In the genomic region with DNA sequence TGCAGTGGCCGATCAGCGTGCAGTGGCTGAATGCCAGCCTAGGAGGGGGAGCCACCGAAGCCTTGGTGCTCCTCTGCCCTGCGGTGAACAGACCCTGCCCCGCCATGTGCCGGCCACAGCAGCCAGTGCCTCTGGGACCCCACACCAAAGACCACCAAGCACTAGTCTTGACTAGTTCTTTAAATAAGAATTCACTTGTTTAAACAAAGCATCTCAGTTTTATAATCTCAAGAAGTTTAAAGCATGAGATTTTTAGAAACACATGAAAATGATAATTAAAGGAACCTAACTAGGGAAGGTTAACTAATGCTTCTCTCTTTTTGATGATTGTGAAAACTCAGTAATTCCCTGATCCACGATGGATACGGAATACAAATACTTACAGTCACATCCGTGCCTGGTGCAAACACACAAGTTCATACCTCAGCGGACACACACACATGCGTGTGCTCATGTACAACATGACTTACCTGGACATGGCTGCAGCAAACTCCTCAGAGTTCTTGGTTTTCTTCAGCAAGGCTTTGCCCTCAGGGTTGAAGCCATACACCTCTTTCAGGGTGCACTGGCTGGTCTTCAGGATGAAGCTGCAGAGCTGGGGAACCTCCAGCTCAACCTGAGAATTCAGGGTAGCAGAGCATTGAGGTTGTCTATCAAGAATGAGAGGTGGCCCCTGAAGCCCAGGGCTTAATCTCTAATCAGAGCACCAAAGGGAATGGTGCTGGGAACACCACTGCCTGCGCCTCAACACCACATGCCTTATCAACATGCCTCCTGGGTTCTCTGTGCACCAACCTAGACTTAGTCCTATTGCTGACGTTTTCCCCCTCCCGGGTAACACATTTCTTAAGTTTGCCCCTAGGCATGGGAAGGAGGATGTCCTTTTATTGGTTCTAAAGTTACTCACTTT, we compare ENCODE assay signal across 1 cellular context.
A peak's percentile ranks its signal among the peaks of the same experiment; 100 is the strongest.
TF ChIP-seq lines count a peak whose summit lies in the region.

No MANE protein-coding gene starts in this region.

TF ChIP-seq in HepG2, 621 proteins besides CTCF, POLR2A, EP300 and RAD21 (continued from another document and continues in another):
- TF ChIP-seq, protein P1, sequence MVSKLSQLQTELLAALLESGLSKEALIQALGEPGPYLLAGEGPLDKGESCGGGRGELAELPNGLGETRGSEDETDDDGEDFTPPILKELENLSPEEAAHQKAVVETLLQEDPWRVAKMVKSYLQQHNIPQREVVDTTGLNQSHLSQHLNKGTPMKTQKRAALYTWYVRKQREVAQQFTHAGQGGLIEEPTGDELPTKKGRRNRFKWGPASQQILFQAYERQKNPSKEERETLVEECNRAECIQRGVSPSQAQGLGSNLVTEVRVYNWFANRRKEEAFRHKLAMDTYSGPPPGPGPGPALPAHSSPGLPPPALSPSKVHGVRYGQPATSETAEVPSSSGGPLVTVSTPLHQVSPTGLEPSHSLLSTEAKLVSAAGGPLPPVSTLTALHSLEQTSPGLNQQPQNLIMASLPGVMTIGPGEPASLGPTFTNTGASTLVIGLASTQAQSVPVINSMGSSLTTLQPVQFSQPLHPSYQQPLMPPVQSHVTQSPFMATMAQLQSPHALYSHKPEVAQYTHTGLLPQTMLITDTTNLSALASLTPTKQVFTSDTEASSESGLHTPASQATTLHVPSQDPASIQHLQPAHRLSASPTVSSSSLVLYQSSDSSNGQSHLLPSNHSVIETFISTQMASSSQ (IDR thresholded peaks at IDR 0.05; ENCODE audit: low read depth), result no peak
- TF ChIP-seq, protein P1 (CRISPR knock-in tag; IDR thresholded peaks at IDR 0.05; ENCODE audit: borderline replicate concordance), result no peak; the same call in 1 of the 2 replicates
- TF ChIP-seq MTF2 (CRISPR knock-in tag; IDR thresholded peaks at IDR 0.05; ENCODE audit: borderline replicate concordance) (no peak), IRX3 (CRISPR knock-in tag; IDR thresholded peaks at IDR 0.05; ENCODE audit: borderline replicate concordance, low read depth) (no peak), NCOA1 (CRISPR knock-in tag; IDR thresholded peaks at IDR 0.05) (no peak), RFX3 (CRISPR knock-in tag; IDR thresholded peaks at IDR 0.05) (no peak), ZNF432 (CRISPR knock-in tag; IDR thresholded peaks at IDR 0.05; ENCODE audit: borderline replicate concordance) (no peak), ZNF383 (CRISPR knock-in tag; IDR thresholded peaks at IDR 0.05; ENCODE audit: borderline replicate concordance) (no peak), ZNF563 (CRISPR knock-in tag; IDR thresholded peaks at IDR 0.05) (no peak), HIVEP1 (CRISPR knock-in tag; IDR thresholded peaks at IDR 0.05) (no peak), GABPB1 (CRISPR knock-in tag; IDR thresholded peaks at IDR 0.05) (no peak; the same call in 1 of the 2 replicates), HHEX (CRISPR knock-in tag; IDR thresholded peaks at IDR 0.05) (no peak), ZFP82 (CRISPR knock-in tag; IDR thresholded peaks at IDR 0.05; ENCODE audit: borderline replicate concordance) (no peak), MED8 (CRISPR knock-in tag; IDR thresholded peaks at IDR 0.05; ENCODE audit: insufficient replicate concordance) (peak; percentile 36), ZC3H13 (CRISPR knock-in tag; IDR thresholded peaks at IDR 0.05) (no peak), NRL (CRISPR knock-in tag; IDR thresholded peaks at IDR 0.05; ENCODE audit: borderline replicate concordance) (no peak), ZBTB3 (CRISPR knock-in tag; IDR thresholded peaks at IDR 0.05; ENCODE audit: borderline replicate concordance, low read depth) (no peak)
- TF ChIP-seq, protein P2, sequence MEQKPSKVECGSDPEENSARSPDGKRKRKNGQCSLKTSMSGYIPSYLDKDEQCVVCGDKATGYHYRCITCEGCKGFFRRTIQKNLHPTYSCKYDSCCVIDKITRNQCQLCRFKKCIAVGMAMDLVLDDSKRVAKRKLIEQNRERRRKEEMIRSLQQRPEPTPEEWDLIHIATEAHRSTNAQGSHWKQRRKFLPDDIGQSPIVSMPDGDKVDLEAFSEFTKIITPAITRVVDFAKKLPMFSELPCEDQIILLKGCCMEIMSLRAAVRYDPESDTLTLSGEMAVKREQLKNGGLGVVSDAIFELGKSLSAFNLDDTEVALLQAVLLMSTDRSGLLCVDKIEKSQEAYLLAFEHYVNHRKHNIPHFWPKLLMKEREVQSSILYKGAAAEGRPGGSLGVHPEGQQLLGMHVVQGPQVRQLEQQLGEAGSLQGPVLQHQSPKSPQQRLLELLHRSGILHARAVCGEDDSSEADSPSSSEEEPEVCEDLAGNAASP (CRISPR knock-in tag; IDR thresholded peaks at IDR 0.05; ENCODE audit: borderline replicate concordance), result no peak
- TF ChIP-seq, protein P3, sequence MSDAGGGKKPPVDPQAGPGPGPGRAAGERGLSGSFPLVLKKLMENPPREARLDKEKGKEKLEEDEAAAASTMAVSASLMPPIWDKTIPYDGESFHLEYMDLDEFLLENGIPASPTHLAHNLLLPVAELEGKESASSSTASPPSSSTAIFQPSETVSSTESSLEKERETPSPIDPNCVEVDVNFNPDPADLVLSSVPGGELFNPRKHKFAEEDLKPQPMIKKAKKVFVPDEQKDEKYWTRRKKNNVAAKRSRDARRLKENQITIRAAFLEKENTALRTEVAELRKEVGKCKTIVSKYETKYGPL (CRISPR knock-in tag; IDR thresholded peaks at IDR 0.05), result no peak; the same call in 1 of the 2 replicates
- TF ChIP-seq, protein P4, sequence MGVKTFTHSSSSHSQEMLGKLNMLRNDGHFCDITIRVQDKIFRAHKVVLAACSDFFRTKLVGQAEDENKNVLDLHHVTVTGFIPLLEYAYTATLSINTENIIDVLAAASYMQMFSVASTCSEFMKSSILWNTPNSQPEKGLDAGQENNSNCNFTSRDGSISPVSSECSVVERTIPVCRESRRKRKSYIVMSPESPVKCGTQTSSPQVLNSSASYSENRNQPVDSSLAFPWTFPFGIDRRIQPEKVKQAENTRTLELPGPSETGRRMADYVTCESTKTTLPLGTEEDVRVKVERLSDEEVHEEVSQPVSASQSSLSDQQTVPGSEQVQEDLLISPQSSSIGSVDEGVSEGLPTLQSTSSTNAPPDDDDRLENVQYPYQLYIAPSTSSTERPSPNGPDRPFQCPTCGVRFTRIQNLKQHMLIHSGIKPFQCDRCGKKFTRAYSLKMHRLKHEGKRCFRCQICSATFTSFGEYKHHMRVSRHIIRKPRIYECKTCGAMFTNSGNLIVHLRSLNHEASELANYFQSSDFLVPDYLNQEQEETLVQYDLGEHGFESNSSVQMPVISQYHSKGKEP (CRISPR knock-in tag; IDR thresholded peaks at IDR 0.05), result 0 out of 2 replicates have a peak, but pooled peaks have one; percentile 32
- TF ChIP-seq, protein P5, sequence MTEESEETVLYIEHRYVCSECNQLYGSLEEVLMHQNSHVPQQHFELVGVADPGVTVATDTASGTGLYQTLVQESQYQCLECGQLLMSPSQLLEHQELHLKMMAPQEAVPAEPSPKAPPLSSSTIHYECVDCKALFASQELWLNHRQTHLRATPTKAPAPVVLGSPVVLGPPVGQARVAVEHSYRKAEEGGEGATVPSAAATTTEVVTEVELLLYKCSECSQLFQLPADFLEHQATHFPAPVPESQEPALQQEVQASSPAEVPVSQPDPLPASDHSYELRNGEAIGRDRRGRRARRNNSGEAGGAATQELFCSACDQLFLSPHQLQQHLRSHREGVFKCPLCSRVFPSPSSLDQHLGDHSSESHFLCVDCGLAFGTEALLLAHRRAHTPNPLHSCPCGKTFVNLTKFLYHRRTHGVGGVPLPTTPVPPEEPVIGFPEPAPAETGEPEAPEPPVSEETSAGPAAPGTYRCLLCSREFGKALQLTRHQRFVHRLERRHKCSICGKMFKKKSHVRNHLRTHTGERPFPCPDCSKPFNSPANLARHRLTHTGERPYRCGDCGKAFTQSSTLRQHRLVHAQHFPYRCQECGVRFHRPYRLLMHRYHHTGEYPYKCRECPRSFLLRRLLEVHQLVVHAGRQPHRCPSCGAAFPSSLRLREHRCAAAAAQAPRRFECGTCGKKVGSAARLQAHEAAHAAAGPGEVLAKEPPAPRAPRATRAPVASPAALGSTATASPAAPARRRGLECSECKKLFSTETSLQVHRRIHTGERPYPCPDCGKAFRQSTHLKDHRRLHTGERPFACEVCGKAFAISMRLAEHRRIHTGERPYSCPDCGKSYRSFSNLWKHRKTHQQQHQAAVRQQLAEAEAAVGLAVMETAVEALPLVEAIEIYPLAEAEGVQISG (CRISPR knock-in tag; IDR thresholded peaks at IDR 0.05), result peak; percentile 15; the same call in 1 of the 2 replicates
- TF ChIP-seq, protein P6, sequence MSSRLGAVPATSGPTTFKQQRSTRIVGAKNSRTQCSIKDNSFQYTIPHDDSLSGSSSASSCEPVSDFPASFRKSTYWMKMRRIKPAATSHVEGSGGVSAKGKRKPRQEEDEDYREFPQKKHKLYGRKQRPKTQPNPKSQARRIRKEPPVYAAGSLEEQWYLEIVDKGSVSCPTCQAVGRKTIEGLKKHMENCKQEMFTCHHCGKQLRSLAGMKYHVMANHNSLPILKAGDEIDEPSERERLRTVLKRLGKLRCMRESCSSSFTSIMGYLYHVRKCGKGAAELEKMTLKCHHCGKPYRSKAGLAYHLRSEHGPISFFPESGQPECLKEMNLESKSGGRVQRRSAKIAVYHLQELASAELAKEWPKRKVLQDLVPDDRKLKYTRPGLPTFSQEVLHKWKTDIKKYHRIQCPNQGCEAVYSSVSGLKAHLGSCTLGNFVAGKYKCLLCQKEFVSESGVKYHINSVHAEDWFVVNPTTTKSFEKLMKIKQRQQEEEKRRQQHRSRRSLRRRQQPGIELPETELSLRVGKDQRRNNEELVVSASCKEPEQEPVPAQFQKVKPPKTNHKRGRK (CRISPR knock-in tag; IDR thresholded peaks at IDR 0.05), result no peak
- TF ChIP-seq, protein P7, sequence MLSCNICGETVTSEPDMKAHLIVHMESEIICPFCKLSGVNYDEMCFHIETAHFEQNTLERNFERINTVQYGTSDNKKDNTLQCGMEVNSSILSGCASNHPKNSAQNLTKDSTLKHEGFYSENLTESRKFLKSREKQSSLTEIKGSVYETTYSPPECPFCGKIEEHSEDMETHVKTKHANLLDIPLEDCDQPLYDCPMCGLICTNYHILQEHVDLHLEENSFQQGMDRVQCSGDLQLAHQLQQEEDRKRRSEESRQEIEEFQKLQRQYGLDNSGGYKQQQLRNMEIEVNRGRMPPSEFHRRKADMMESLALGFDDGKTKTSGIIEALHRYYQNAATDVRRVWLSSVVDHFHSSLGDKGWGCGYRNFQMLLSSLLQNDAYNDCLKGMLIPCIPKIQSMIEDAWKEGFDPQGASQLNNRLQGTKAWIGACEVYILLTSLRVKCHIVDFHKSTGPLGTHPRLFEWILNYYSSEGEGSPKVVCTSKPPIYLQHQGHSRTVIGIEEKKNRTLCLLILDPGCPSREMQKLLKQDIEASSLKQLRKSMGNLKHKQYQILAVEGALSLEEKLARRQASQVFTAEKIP (CRISPR knock-in tag; IDR thresholded peaks at IDR 0.05; ENCODE audit: borderline replicate concordance), result no peak
- TF ChIP-seq, protein P8, sequence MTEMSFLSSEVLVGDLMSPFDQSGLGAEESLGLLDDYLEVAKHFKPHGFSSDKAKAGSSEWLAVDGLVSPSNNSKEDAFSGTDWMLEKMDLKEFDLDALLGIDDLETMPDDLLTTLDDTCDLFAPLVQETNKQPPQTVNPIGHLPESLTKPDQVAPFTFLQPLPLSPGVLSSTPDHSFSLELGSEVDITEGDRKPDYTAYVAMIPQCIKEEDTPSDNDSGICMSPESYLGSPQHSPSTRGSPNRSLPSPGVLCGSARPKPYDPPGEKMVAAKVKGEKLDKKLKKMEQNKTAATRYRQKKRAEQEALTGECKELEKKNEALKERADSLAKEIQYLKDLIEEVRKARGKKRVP (CRISPR knock-in tag; IDR thresholded peaks at IDR 0.05), result peak in 1 of 2 experiments; percentile 35; a peak in 2 of 4 replicates
- TF ChIP-seq, protein P9, sequence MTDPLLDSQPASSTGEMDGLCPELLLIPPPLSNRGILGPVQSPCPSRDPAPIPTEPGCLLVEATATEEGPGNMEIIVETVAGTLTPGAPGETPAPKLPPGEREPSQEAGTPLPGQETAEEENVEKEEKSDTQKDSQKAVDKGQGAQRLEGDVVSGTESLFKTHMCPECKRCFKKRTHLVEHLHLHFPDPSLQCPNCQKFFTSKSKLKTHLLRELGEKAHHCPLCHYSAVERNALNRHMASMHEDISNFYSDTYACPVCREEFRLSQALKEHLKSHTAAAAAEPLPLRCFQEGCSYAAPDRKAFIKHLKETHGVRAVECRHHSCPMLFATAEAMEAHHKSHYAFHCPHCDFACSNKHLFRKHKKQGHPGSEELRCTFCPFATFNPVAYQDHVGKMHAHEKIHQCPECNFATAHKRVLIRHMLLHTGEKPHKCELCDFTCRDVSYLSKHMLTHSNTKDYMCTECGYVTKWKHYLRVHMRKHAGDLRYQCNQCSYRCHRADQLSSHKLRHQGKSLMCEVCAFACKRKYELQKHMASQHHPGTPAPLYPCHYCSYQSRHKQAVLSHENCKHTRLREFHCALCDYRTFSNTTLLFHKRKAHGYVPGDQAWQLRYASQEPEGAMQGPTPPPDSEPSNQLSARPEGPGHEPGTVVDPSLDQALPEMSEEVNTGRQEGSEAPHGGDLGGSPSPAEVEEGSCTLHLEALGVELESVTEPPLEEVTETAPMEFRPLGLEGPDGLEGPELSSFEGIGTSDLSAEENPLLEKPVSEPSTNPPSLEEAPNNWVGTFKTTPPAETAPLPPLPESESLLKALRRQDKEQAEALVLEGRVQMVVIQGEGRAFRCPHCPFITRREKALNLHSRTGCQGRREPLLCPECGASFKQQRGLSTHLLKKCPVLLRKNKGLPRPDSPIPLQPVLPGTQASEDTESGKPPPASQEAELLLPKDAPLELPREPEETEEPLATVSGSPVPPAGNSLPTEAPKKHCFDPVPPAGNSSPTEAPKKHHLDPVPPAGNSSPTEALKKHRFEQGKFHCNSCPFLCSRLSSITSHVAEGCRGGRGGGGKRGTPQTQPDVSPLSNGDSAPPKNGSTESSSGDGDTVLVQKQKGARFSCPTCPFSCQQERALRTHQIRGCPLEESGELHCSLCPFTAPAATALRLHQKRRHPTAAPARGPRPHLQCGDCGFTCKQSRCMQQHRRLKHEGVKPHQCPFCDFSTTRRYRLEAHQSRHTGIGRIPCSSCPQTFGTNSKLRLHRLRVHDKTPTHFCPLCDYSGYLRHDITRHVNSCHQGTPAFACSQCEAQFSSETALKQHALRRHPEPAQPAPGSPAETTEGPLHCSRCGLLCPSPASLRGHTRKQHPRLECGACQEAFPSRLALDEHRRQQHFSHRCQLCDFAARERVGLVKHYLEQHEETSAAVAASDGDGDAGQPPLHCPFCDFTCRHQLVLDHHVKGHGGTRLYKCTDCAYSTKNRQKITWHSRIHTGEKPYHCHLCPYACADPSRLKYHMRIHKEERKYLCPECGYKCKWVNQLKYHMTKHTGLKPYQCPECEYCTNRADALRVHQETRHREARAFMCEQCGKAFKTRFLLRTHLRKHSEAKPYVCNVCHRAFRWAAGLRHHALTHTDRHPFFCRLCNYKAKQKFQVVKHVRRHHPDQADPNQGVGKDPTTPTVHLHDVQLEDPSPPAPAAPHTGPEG (CRISPR knock-in tag; IDR thresholded peaks at IDR 0.05), result no peak; the same call in 1 of the 2 replicates
